Comparison of ENCODE assay signal across 40 cellular contexts in genomic region chr19:15820646-15821045, GRCh38. TPM values are rescaled to one million over a fixed set of nuclear protein-coding genes. Genes with fewer than 3 reads are reported as not detected.
"Had no signal": no experiment of that assay in that cellular context is flagged by ENCODE, and none has a peak within 500 bp of the region (broad histone marks: within the 10 kb centered on the region; RNA-seq: fewer than 3 reads in every experiment).

No MANE protein-coding gene starts in this region.

- H3K4me1 Mint-ChIP-seq: activated B cell treated with CpG ODN at 0.5 μM for 24 hours; activated naive CD8-positive, alpha-beta T cell treated with anti-CD3 and anti-CD28 coated beads, Interleukin-2, amount 10 ng/mL, durations not matched to agents 7 days and 5 days; brain; T-cell had no signal

- H3K9me3 ChIP-seq: ascending aorta, breast epithelium, esophagus squamous epithelium, gastroesophageal sphincter, heart right ventricle had no signal

- H3K27me3 ChIP-seq: ascending aorta, breast epithelium, cardiac muscle cell had no signal

- DNase-seq: activated B cell treated with CpG ODN at 0.5 μM for 24 hours; activated CD4-positive, alpha-beta T cell treated with anti-CD3 and anti-CD28 coated beads for 48 hours; activated CD4-positive, alpha-beta T cell treated with anti-CD3 and anti-CD28 coated beads, Interleukin-2, amount 50 U/mL, for 1 hour; activated CD4-positive, alpha-beta T cell treated with anti-CD3 and anti-CD28 coated beads, Interleukin-2, amount 50 U/mL, for 48 hours; activated CD8-positive, alpha-beta memory T cell treated with anti-CD3 and anti-CD28 coated beads for 24 hours; activated CD8-positive, alpha-beta T cell treated with anti-CD3 and anti-CD28 coated beads for 36 hours; activated gamma-delta T cell treated with Interleukin-2 at 50 U/mL for 16 hours; activated naive CD4-positive, alpha-beta T cell treated with Interleukin-2 at 50 U/mL for 16 hours; activated naive CD8-positive, alpha-beta T cell treated with anti-CD3 and anti-CD28 coated beads, Interleukin-2, amount 10 ng/mL, durations not matched to agents 7 days and 5 days; activated T-cell treated with anti-CD3 and anti-CD28 coated beads, Interleukin-2, amount 50 U/mL, for 48 hours; cortex of kidney; dermis blood vessel endothelial cell; effector CD4-positive, alpha-beta T cell; esophagus squamous epithelium; foreskin melanocyte; heart right ventricle; SW 1271; T-helper 9 cell; WERI-Rb-1 had no signal

- H3K4me3 ChIP-seq: ascending aorta, breast epithelium, cardiac muscle cell, esophagus squamous epithelium, gastroesophageal sphincter, heart right ventricle had no signal

- H3K4me1 ChIP-seq: ascending aorta, breast epithelium, esophagus squamous epithelium, gastroesophageal sphincter, heart right ventricle had no signal

- H3K27me3 Mint-ChIP-seq: activated CD8-positive, alpha-beta T cell treated with anti-CD3 and anti-CD28 coated beads for 36 hours had no signal

- FAIRE-seq: colon, endometrium, endothelial cell of umbilical vein had no signal

- H3K36me3 Mint-ChIP-seq: activated naive CD4-positive, alpha-beta T cell treated with anti-CD3 and anti-CD28 coated beads, Interleukin-2, amount 50 U/mL, for 72 hours; activated naive CD8-positive, alpha-beta T cell treated with anti-CD3 and anti-CD28 coated beads, Interleukin-2, amount 10 ng/mL, durations not matched to agents 7 days and 5 days; brain; T-cell had no signal

- ATAC-seq: activated CD4-positive, CD25-positive, alpha-beta regulatory T cell treated with anti-CD3 and anti-CD28 coated beads, Interleukin-2, amount 50 U/mL, for 24 hours; activated CD8-positive, alpha-beta T cell treated with anti-CD3 and anti-CD28 coated beads for 36 hours; activated naive CD4-positive, alpha-beta T cell treated with anti-CD3 and anti-CD28 coated beads, Interleukin-2, amount 50 U/mL, for 72 hours; gastroesophageal sphincter; heart right ventricle; T-cell had no signal

- H3K36me3 ChIP-seq: ascending aorta, breast epithelium, cardiac muscle cell, esophagus squamous epithelium, gastroesophageal sphincter, heart right ventricle, WERI-Rb-1 had no signal

- H3K9me3 Mint-ChIP-seq: activated B cell treated with CpG ODN at 0.5 μM for 24 hours; activated CD8-positive, alpha-beta T cell treated with anti-CD3 and anti-CD28 coated beads for 36 hours; activated naive CD4-positive, alpha-beta T cell treated with anti-CD3 and anti-CD28 coated beads, Interleukin-2, amount 50 U/mL, for 72 hours; activated naive CD8-positive, alpha-beta T cell treated with anti-CD3 and anti-CD28 coated beads, Interleukin-2, amount 10 ng/mL, durations not matched to agents 7 days and 5 days; activated T-helper 1 cell treated with anti-CD3 and anti-CD28 coated beads, Interleukin-12 subunit alpha, Interleukin-12 subunit beta, Interleukin-2, Interleukin-4 antibody, amounts not matched to agents 30 ng/mL and 10 ng/mL and 1 ng/mL, durations not matched to agents 14 hours and 24 hours and 36 hours; activated T-helper 2 cell treated with anti-CD3 and anti-CD28 coated beads, Interferon-gamma antibody, Interleukin-2, Interleukin-4, amounts not matched to agents 10 μg/mL and 5 μg/mL and 100 μg/mL, durations not matched to agents 14 hours and 24 hours and 36 hours; T-cell; T-helper 1 cell treated with Interleukin-12 subunit alpha and Interleukin-12 subunit beta and Interleukin-4 antibody, amounts not matched to agents 30 μg/mL and 1 μg/mL, for 36 hours had no signal

- H3K4me3 Mint-ChIP-seq: activated B cell treated with CpG ODN at 0.5 μM for 24 hours; activated CD8-positive, alpha-beta T cell treated with anti-CD3 and anti-CD28 coated beads for 36 hours; activated naive CD8-positive, alpha-beta T cell treated with anti-CD3 and anti-CD28 coated beads, Interleukin-2, amount 10 ng/mL, durations not matched to agents 7 days and 5 days; activated T-helper 1 cell treated with anti-CD3 and anti-CD28 coated beads, Interleukin-12 subunit alpha, Interleukin-12 subunit beta, Interleukin-2, Interleukin-4 antibody, amounts not matched to agents 30 ng/mL and 10 ng/mL and 1 ng/mL, durations not matched to agents 14 hours and 24 hours and 36 hours; brain; T-cell; T-helper 1 cell treated with Interleukin-12 subunit alpha and Interleukin-12 subunit beta and Interleukin-4 antibody, amounts not matched to agents 30 μg/mL and 1 μg/mL, for 36 hours had no signal

- H3K27ac ChIP-seq: ascending aorta, breast epithelium, cardiac muscle cell, epithelial cell of prostate, esophagus squamous epithelium, gastroesophageal sphincter, heart right ventricle, WERI-Rb-1 had no signal

- H3K27ac Mint-ChIP-seq: activated B cell treated with CpG ODN at 0.5 μM for 24 hours; activated CD8-positive, alpha-beta T cell treated with anti-CD3 and anti-CD28 coated beads for 36 hours; activated naive CD4-positive, alpha-beta T cell treated with anti-CD3 and anti-CD28 coated beads, Interleukin-2, amount 50 U/mL, for 72 hours; activated naive CD8-positive, alpha-beta T cell treated with anti-CD3 and anti-CD28 coated beads, Interleukin-2, amount 10 ng/mL, durations not matched to agents 7 days and 5 days; activated T-helper 1 cell treated with anti-CD3 and anti-CD28 coated beads, Interleukin-12 subunit alpha, Interleukin-12 subunit beta, Interleukin-2, Interleukin-4 antibody, amounts not matched to agents 30 ng/mL and 10 ng/mL and 1 ng/mL, durations not matched to agents 14 hours and 24 hours and 36 hours; activated T-helper 2 cell treated with anti-CD3 and anti-CD28 coated beads, Interferon-gamma antibody, Interleukin-2, Interleukin-4, amounts not matched to agents 10 μg/mL and 5 μg/mL and 100 μg/mL, durations not matched to agents 14 hours and 24 hours and 36 hours; brain; T-cell; T-helper 1 cell treated with Interleukin-12 subunit alpha and Interleukin-12 subunit beta and Interleukin-4 antibody, amounts not matched to agents 30 μg/mL and 1 μg/mL, for 36 hours had no signal

RNA-seq across cellular contexts. Expression of gene OR10H1, which starts 5.2 kb away (rescaled TPM):
- total RNA-seq: activated B cell treated with CpG ODN at 0.5 μM for 24 hours; activated CD8-positive, alpha-beta T cell treated with anti-CD3 and anti-CD28 coated beads for 36 hours; activated naive CD8-positive, alpha-beta T cell treated with anti-CD3 and anti-CD28 coated beads, Interleukin-2, amount 10 ng/mL, durations not matched to agents 7 days and 5 days; activated T-helper 1 cell treated with anti-CD3 and anti-CD28 coated beads, Interleukin-12 subunit alpha, Interleukin-12 subunit beta, Interleukin-2, Interleukin-4 antibody, amounts not matched to agents 30 ng/mL and 10 ng/mL and 1 ng/mL, durations not matched to agents 14 hours and 24 hours and 36 hours; activated T-helper 2 cell treated with anti-CD3 and anti-CD28 coated beads, Interferon-gamma antibody, Interleukin-2, Interleukin-4, amounts not matched to agents 10 μg/mL and 5 μg/mL and 100 μg/mL, durations not matched to agents 14 hours and 24 hours and 36 hours; ascending aorta; breast epithelium; cardiac muscle cell; chondrocyte; dermis blood vessel endothelial cell; endothelial cell of umbilical vein; esophagus squamous epithelium; fibroblast of lung; fibroblast of villous mesenchyme; gastroesophageal sphincter; glomerular endothelial cell; heart right ventricle; T-helper 2 cell treated with Interferon-gamma antibody and Interleukin-4, amounts not matched to agents 100 ng/mL and 5 ng/mL, for 36 hours had no signal
- polyA plus RNA-seq: cardiac muscle cell, endothelial cell of umbilical vein, fibroblast of lung, heart right ventricle had no signal

RNA-seq across cellular contexts. Expression of gene OR10H5, which starts 33.2 kb away (rescaled TPM):
- total RNA-seq: activated B cell treated with CpG ODN at 0.5 μM for 24 hours; activated naive CD4-positive, alpha-beta T cell treated with anti-CD3 and anti-CD28 coated beads, Interleukin-2, amount 50 U/mL, for 72 hours; activated naive CD8-positive, alpha-beta T cell treated with anti-CD3 and anti-CD28 coated beads, Interleukin-2, amount 10 ng/mL, durations not matched to agents 7 days and 5 days; activated T-helper 1 cell treated with anti-CD3 and anti-CD28 coated beads, Interleukin-12 subunit alpha, Interleukin-12 subunit beta, Interleukin-2, Interleukin-4 antibody, amounts not matched to agents 30 ng/mL and 10 ng/mL and 1 ng/mL, durations not matched to agents 14 hours and 24 hours and 36 hours; activated T-helper 2 cell treated with anti-CD3 and anti-CD28 coated beads, Interferon-gamma antibody, Interleukin-2, Interleukin-4, amounts not matched to agents 10 μg/mL and 5 μg/mL and 100 μg/mL, durations not matched to agents 14 hours and 24 hours and 36 hours; ascending aorta; breast epithelium; cardiac muscle cell; chondrocyte; dermis blood vessel endothelial cell; endothelial cell of umbilical vein; esophagus squamous epithelium; fibroblast of lung; fibroblast of villous mesenchyme; gastroesophageal sphincter; glomerular endothelial cell; heart right ventricle; T-cell; T-helper 2 cell treated with Interferon-gamma antibody and Interleukin-4, amounts not matched to agents 100 ng/mL and 5 ng/mL, for 36 hours had no signal
- polyA plus RNA-seq: cardiac muscle cell, endothelial cell of umbilical vein, esophagus, fibroblast of lung, heart right ventricle had no signal
